Comparison of ENCODE assay signal across 8 cellular contexts in genomic region chr17:81057079-81057730, GRCh38. TPM values are rescaled to one million over a fixed set of nuclear protein-coding genes. Genes with fewer than 3 reads are reported as not detected.
DNase-seq lines count a peak whose midpoint lies in the region; ATAC-seq, FAIRE-seq and TF ChIP-seq lines count a peak whose summit lies in the region.

No MANE protein-coding gene starts in this region.

- ATAC-seq in HG03442 (IDR thresholded peaks at IDR 0.05; ENCODE audit: unreplicated experiment) (no peak), HG02885 (IDR thresholded peaks at IDR 0.05; ENCODE audit: poor library complexity, unreplicated experiment) (no peak)
- ATAC-seq in natural killer cell treated with Interleukin-12 subunit alpha and Interleukin-12 subunit beta and Interleukin-15 and Interleukin-18, amount 100 ng/mL, for 72 hours, result no peak

- no peaks in the 10 kb centered on the region for H3K27me3 ChIP-seq in H1 (replicated peaks in 1 of 4; ENCODE audit: control insufficient read depth in 3 of 4, extremely low read depth in 1 of 4, insufficient read depth in 3 of 4, low read length in 3 of 4)

- H3K4me3 Mint-ChIP-seq in mesothelial cell of epicardium, result no peak overlapping the region
- no peak overlapping the region for H3K4me3 Mint-ChIP-seq in natural killer cell treated with Interleukin-12 subunit alpha and Interleukin-12 subunit beta and Interleukin-15 and Interleukin-18, amount 100 ng/mL, for 72 hours

- H4K5ac ChIP-seq in H1 (ENCODE audit: insufficient read length, low read depth, low read length), result no peak overlapping the region

- H4K91ac ChIP-seq in H1 (replicated peaks; ENCODE audit: insufficient read length, low read length), result no peak overlapping the region

- POLR2A ChIA-PET in H1 (lab: Charles Lee; ENCODE audit: partially characterized antibody), result interaction anchor here (1.1 to 1.6 kb wide), 4 partner anchors 8 to 24 kb away, joined by 3 to 4 read pairs (median 4); partner anchors contain the start of gene BAIAP2

- no peak for TF ChIP-seq CTCF in H1 (IDR thresholded peaks at IDR 0.05; ENCODE audit: control extremely low read depth in 1 of 3, insufficient read depth in 1 of 3, low read depth in 1 of 3, low read length in 3 of 3)
- no peak for TF ChIP-seq CTCF in mesothelial cell of epicardium (IDR thresholded peaks at IDR 0.05; ENCODE audit: unreplicated experiment)

- H3K4me2 ChIP-seq in H1 (ENCODE audit: insufficient read depth in 1 of 2, low read depth in 2 of 2, low read length in 2 of 2), result no peak overlapping the region

- no peak overlapping the region for H2BK20ac ChIP-seq in H1 (ENCODE audit: low read length)

- WGBS in H1 (ENCODE audit: extremely low coverage in 1 of 2, insufficient coverage in 1 of 2, insufficient read length in 1 of 2, insufficient replicate concordance in 2 of 2, low coverage in 1 of 2, low lambda C conversion rate in 2 of 2, missing lambda C conversion rate in 1 of 2), 2 experiments, result 81% methylated on average over 14 of the region's 14 CpGs; no CpG with 5 or more reads in 1 of the 2 experiments

- H3K36me3 Mint-ChIP-seq in mesothelial cell of epicardium, result peaks cover 8% of the 10 kb centered on the region
- H3K36me3 Mint-ChIP-seq in natural killer cell treated with Interleukin-12 subunit alpha and Interleukin-12 subunit beta and Interleukin-15 and Interleukin-18, amount 100 ng/mL, for 72 hours, result no peaks in the 10 kb centered on the region

- H2BK15ac ChIP-seq in H1 (ENCODE audit: low read length), result no peak overlapping the region

- H3K9me3 ChIP-seq in H1 (ENCODE audit: insufficient read depth in 2 of 2, low read depth in 1 of 2, low read length in 1 of 2), result no peaks in the 10 kb centered on the region

- peaks cover 0 to 2% (median 0%) of the 10 kb centered on the region in 4 experiments; a peak in 1 of 7 replicates for H3K4me1 ChIP-seq in H1 (replicated peaks in 1 of 4; ENCODE audit: control insufficient read depth in 3 of 4, insufficient read depth in 4 of 4, low read length in 3 of 4)

- peaks cover 46% of the 10 kb centered on the region for H3K4me1 Mint-ChIP-seq in mesothelial cell of epicardium
- H3K4me1 Mint-ChIP-seq in natural killer cell treated with Interleukin-12 subunit alpha and Interleukin-12 subunit beta and Interleukin-15 and Interleukin-18, amount 100 ng/mL, for 72 hours (ENCODE audit: low read depth in 2 of 2), result no peaks in the 10 kb centered on the region

- no peak overlapping the region for H3K23ac ChIP-seq in H1 (ENCODE audit: insufficient read length)

- no peaks in the 10 kb centered on the region for H3K23me2 ChIP-seq in H1 (ENCODE audit: low read depth, low read length)

- no peak for TF ChIP-seq POLR2A in H1 (IDR thresholded peaks at IDR 0.05; ENCODE audit: control extremely low read depth in 1 of 2, low read depth in 2 of 2, low read length in 2 of 2)

- H3K27ac Mint-ChIP-seq in mesothelial cell of epicardium, result peak overlapping the region; percentile 96
- H3K27ac Mint-ChIP-seq in natural killer cell treated with Interleukin-12 subunit alpha and Interleukin-12 subunit beta and Interleukin-15 and Interleukin-18, amount 100 ng/mL, for 72 hours, result no peak overlapping the region

- no peaks in the 10 kb centered on the region; the same call in 1 of the 2 replicates for H3K79me1 ChIP-seq in H1 (ENCODE audit: low read depth, low read length)

- DNase-seq in NCI-H82 (lab: John Stamatoyannopoulos, UW) (peak; percentile 70), NCI-H82 treated with DMSO at 0.1 percent for 48 hours (lab: John Stamatoyannopoulos, UW; ENCODE audit: unreplicated experiment) (no peak), H1 (ENCODE audit: low read depth in 1 of 2, low spot score in 2 of 2) (no peak), mesothelial cell of epicardium (ENCODE audit: low spot score in 2 of 2, unreplicated experiment in 2 of 2) (peak in 1 of 2 experiments; percentile 60)
- no peak for DNase-seq in activated CD4-positive, CD25-positive, alpha-beta regulatory T cell treated with anti-CD3 and anti-CD28 coated beads, Interleukin-2, amount 50 U/mL, for 72 hours
- DNase-seq in natural killer cell treated with Interleukin-12 subunit alpha and Interleukin-12 subunit beta and Interleukin-15 and Interleukin-18, amount 100 ng/mL, for 72 hours (ENCODE audit: low spot score), result no peak

- H2AK5ac ChIP-seq in H1 (ENCODE audit: low read depth, low read length), result no peak overlapping the region

- peak overlapping the region; percentile 52; the same call in 1 of the 2 replicates for H2BK5ac ChIP-seq in H1 (ENCODE audit: low read depth, low read length)

- H3K14ac ChIP-seq in H1 (ENCODE audit: insufficient read length), result no peak overlapping the region

- no peak overlapping the region; the same call in 1 of the 2 replicates for H4K8ac ChIP-seq in H1 (ENCODE audit: extremely low read depth, insufficient read depth, low read length)

- no peak overlapping the region for H3K18ac ChIP-seq in H1 (ENCODE audit: extremely low read depth, low read length)

- no peaks in the 10 kb centered on the region for H3K79me2 ChIP-seq in H1 (ENCODE audit: control insufficient read depth in 1 of 2, insufficient read depth in 2 of 2, low read length in 2 of 2)

- no peak for FAIRE-seq in H1 (lab: Jason Lieb, UNC)

- no peak overlapping the region for H2BK12ac ChIP-seq in H1 (ENCODE audit: low read depth, low read length)

- H3K27me3 Mint-ChIP-seq in mesothelial cell of epicardium (ENCODE audit: low read depth), result no peaks in the 10 kb centered on the region
- H3K27me3 Mint-ChIP-seq in natural killer cell treated with Interleukin-12 subunit alpha and Interleukin-12 subunit beta and Interleukin-15 and Interleukin-18, amount 100 ng/mL, for 72 hours, result no peaks in the 10 kb centered on the region

- no peak overlapping the region for H3K4me3 ChIP-seq in H1 (ENCODE audit: extremely low read depth in 1 of 4, insufficient read depth in 2 of 4, low read depth in 3 of 4, low read length in 4 of 4)

- no peaks in the 10 kb centered on the region for H3K36me3 ChIP-seq in H1 (ENCODE audit: control insufficient read depth in 2 of 4, insufficient read depth in 4 of 4, low read length in 3 of 4)

- peak in 1 of 2 experiments; percentile 60; a peak in 1 of 3 replicates for TF ChIP-seq EP300 in H1 (IDR thresholded peaks at IDR 0.05; ENCODE audit: borderline replicate concordance in 1 of 2, low read depth in 2 of 2, low read length in 2 of 2)

- no peak overlapping the region for H3K56ac ChIP-seq in H1 (replicated peaks; ENCODE audit: insufficient read length, low read depth, low read length)

- CTCF ChIA-PET in H1 (lab: Charles Lee; ENCODE audit: partially characterized antibody), result interaction anchor here (0.9 to 5.0 kb wide), 7 partner anchors 12 to 383 kb away, joined by 3 to 21 read pairs (median 5); no protein-coding TSS in a partner anchor

- no peak for TF ChIP-seq RAD21 in H1 (IDR thresholded peaks at IDR 0.05 in 1 of 2, conservative IDR thresholded peaks at IDR 0.05 in 1 of 2; ENCODE audit: low read depth in 2 of 2, low read length in 2 of 2)

- H3K9me3 Mint-ChIP-seq in mesothelial cell of epicardium, result no peaks in the 10 kb centered on the region
- H3K9me3 Mint-ChIP-seq in natural killer cell treated with Interleukin-12 subunit alpha and Interleukin-12 subunit beta and Interleukin-15 and Interleukin-18, amount 100 ng/mL, for 72 hours, result no peaks in the 10 kb centered on the region

- H3K27ac ChIP-seq in H1 (ENCODE audit: low read depth, low read length), result no peak overlapping the region

- H3K9ac ChIP-seq in H1 (replicated peaks in 1 of 4; ENCODE audit: extremely low read depth in 1 of 4, low read depth in 3 of 4, low read length in 3 of 4), result no peak overlapping the region

- H2BK120ac ChIP-seq in H1 (replicated peaks; ENCODE audit: low read depth, low read length), result no peak overlapping the region

- no peak overlapping the region for H3K4ac ChIP-seq in H1 (replicated peaks; ENCODE audit: insufficient read length, low read depth, low read length)

- peaks cover 0 to 3% of the 10 kb centered on the region in 2 experiments for H4K20me1 ChIP-seq in H1 (replicated peaks in 1 of 2; ENCODE audit: control insufficient read depth in 1 of 2, insufficient read depth in 2 of 2, low read length in 2 of 2)

- H2AFZ ChIP-seq in H1 (ENCODE audit: low read length), result no peak overlapping the region

TF ChIP-seq in H1, 55 proteins besides CTCF, POLR2A, EP300 and RAD21 (continues in another document):
- TF ChIP-seq SIRT6 (IDR thresholded peaks at IDR 0.05; ENCODE audit: low read length) (no peak), TEAD4 (IDR thresholded peaks at IDR 0.05; ENCODE audit: low read depth, low read length) (no peak), POLR2AphosphoS5 (IDR thresholded peaks at IDR 0.05; ENCODE audit: low read depth, low read length) (no peak), HDAC2 (IDR thresholded peaks at IDR 0.05; ENCODE audit: borderline replicate concordance in 1 of 2, low read depth in 2 of 2, low read length in 2 of 2) (no peak), KDM4A (IDR thresholded peaks at IDR 0.05; ENCODE audit: low read depth, low read length, severe bottlenecking) (no peak), SUZ12 (IDR thresholded peaks at IDR 0.05; ENCODE audit: low read length) (no peak)
- TF ChIP-seq, protein P1, sequence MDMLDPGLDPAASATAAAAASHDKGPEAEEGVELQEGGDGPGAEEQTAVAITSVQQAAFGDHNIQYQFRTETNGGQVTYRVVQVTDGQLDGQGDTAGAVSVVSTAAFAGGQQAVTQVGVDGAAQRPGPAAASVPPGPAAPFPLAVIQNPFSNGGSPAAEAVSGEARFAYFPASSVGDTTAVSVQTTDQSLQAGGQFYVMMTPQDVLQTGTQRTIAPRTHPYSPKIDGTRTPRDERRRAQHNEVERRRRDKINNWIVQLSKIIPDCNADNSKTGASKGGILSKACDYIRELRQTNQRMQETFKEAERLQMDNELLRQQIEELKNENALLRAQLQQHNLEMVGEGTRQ (IDR thresholded peaks at IDR 0.05; ENCODE audit: low read length), result no peak
- TF ChIP-seq, protein P2, sequence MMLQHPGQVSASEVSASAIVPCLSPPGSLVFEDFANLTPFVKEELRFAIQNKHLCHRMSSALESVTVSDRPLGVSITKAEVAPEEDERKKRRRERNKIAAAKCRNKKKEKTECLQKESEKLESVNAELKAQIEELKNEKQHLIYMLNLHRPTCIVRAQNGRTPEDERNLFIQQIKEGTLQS (IDR thresholded peaks at IDR 0.05; ENCODE audit: insufficient read depth, low read depth, low read length), result no peak

RNA-seq across cellular contexts. Expression of gene BAIAP2, which starts 22.3 kb away (rescaled TPM):
- 18.4 and 22.8 TPM in 2 replicates for total RNA-seq in H1 (2021; fragmentation: NEBNext Ultra II Directional; extraction: Animal tissue kit (Norgen Biotek cat#: 25700))
- polyA plus RNA-seq in H1 (2011; rRNA removed), result 10.0 and 19.8 TPM in 2 replicates
- polyA plus RNA-seq in H1 (2011; cell fraction: cytosol; rRNA removed), result 8.2 TPM
- 25.9 TPM for polyA plus RNA-seq in H1 (2011; cell fraction: nucleus; rRNA removed)
- 12.1 to 15.1 TPM (median 14.9 TPM) in 4 replicates for polyA plus RNA-seq in H1 (2012, experiment 1 of 2)
- 15.4 TPM for polyA plus RNA-seq in H1 (2012, experiment 2 of 2)
- polyA plus RNA-seq in H1 (2013, experiment 1 of 2), result 12.5 TPM
- 11.0 TPM for polyA plus RNA-seq in H1 (2013, experiment 2 of 2)
- polyA minus RNA-seq in H1 (2011; rRNA and poly(A)+ RNA removed), result 9.6 and 11.6 TPM in 2 replicates
- 15.8 TPM for polyA minus RNA-seq in H1 (2011; cell fraction: cytosol; rRNA and poly(A)+ RNA removed)
- polyA minus RNA-seq in H1 (2011; cell fraction: nucleus; rRNA and poly(A)+ RNA removed), result 25.5 TPM
- 46.5 to 48.9 TPM (median 47.6 TPM) in 3 replicates for total RNA-seq in mesothelial cell of epicardium
- 1 to 10 TPM; 7.3 to 9.6 TPM for total RNA-seq in natural killer cell treated with Interleukin-12 subunit alpha and Interleukin-12 subunit beta and Interleukin-15 and Interleukin-18, amount 100 ng/mL, for 72 hours
